ENCODE assay signal across 20 cellular contexts in the genomic region with DNA sequence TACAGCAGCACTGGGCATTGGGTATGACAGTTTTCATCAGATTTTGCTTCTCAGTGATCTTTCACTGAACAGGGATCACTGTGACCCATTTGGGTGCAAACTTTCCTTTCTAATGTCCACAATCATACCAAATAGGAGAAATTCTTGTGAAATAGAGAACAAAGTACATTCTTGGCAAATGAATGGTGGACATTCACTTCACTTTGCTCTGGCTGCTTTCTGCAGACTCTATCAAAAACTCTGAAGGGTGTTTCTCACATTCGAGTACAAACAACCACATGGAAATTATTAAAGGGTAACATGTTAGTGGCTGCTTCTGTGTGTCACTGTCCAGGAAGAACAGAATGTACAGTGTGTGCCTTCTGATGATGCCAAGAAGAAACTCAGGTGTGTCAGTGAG.
DNase-seq lines count a peak whose midpoint lies in the region; ATAC-seq and TF ChIP-seq lines count a peak whose summit lies in the region.
"Had no signal": no experiment of that assay in that cellular context is flagged by ENCODE, and none has a peak within 500 bp of the region (broad histone marks: within the 10 kb centered on the region; RNA-seq: fewer than 3 reads in every experiment).

No MANE protein-coding gene starts in this region.

- H3K4me3 ChIP-seq in right atrium auricular region = no peak overlapping the region
- no peak overlapping the region for H3K4me3 ChIP-seq in fibroblast of mammary gland (ENCODE audit: control insufficient read depth, low read depth, low read length)
- H3K4me3 ChIP-seq in osteoblast (ENCODE audit: insufficient read depth, low read length) = no peak overlapping the region
- H3K4me3 ChIP-seq: GM23338, SJCRH30 had no signal

- no peak overlapping the region for H3K27ac Mint-ChIP-seq in activated naive CD4-positive, alpha-beta T cell treated with anti-CD3 and anti-CD28 coated beads for 36 hours
- H3K27ac Mint-ChIP-seq: GM23338 had no signal

- H3K4me3 Mint-ChIP-seq in activated naive CD4-positive, alpha-beta T cell treated with anti-CD3 and anti-CD28 coated beads for 36 hours = no peak overlapping the region
- H3K4me3 Mint-ChIP-seq: GM23338, IgD-negative memory B cell had no signal

- H3K9me3 ChIP-seq in right atrium auricular region = no peaks in the 10 kb centered on the region
- no peaks in the 10 kb centered on the region for H3K9me3 ChIP-seq in osteoblast (ENCODE audit: low read depth, low read length)
- H3K9me3 ChIP-seq: SJCRH30 had no signal

- H3K36me3 ChIP-seq in right atrium auricular region = peaks cover 13% of the 10 kb centered on the region
- H3K36me3 ChIP-seq in osteoblast (ENCODE audit: insufficient read depth, low read length) = peaks cover 82% of the 10 kb centered on the region

- H3K27me3 Mint-ChIP-seq in activated naive CD4-positive, alpha-beta T cell treated with anti-CD3 and anti-CD28 coated beads for 36 hours (ENCODE audit: low read depth) = no peaks in the 10 kb centered on the region
- H3K27me3 Mint-ChIP-seq: IgD-negative memory B cell had no signal

- peaks cover 12% of the 10 kb centered on the region for H3K36me3 Mint-ChIP-seq in activated naive CD4-positive, alpha-beta T cell treated with anti-CD3 and anti-CD28 coated beads for 36 hours (ENCODE audit: low read depth)

- intact Hi-C loops in Right ventricle myocardium superior (cut with DNase I) = no loop called here
- intact Hi-C loops in activated naive CD4-positive, alpha-beta T cell treated with anti-CD3 and anti-CD28 coated beads for 36 hours (cut with micrococcal nuclease) = no loop called here

- peak; percentile 22 for ATAC-seq in Right ventricle myocardium superior (ENCODE audit: poor library complexity)
- ATAC-seq: GM23338 had no signal

- H3K4me2 ChIP-seq in osteoblast (ENCODE audit: insufficient read depth, low read length) = no peak overlapping the region

- no peak overlapping the region for H2AFZ ChIP-seq in osteoblast (ENCODE audit: low read length)
- H2AFZ ChIP-seq: GM23338 had no signal

- CTCF ChIA-PET in activated naive CD4-positive, alpha-beta T cell treated with anti-CD3 and anti-CD28 coated beads for 36 hours (lab: Charles Lee) = interaction anchor here (0.6 kb wide), 1 partner anchor 28 kb away, joined by 3 read pairs; no protein-coding TSS in a partner anchor

- H4K20me1 ChIP-seq in osteoblast (ENCODE audit: insufficient read depth, low read length) = peaks cover 15% of the 10 kb centered on the region

- H3K27ac ChIP-seq in right atrium auricular region = no peak overlapping the region
- peak overlapping the region; percentile 11 for H3K27ac ChIP-seq in osteoblast (ENCODE audit: low read depth, low read length)
- H3K27ac ChIP-seq: SJCRH30 had no signal

- H3K4me1 ChIP-seq in right atrium auricular region (peaks cover 0 to 14% of the 10 kb centered on the region in 2 donors), osteoblast (ENCODE audit: insufficient read depth, low read length) (peaks cover 42% of the 10 kb centered on the region)
- H3K4me1 ChIP-seq: SJCRH30 had no signal

- H3K27me3 ChIP-seq in right atrium auricular region (no peaks in the 10 kb centered on the region), osteoblast (ENCODE audit: insufficient read depth, low read length) (no peaks in the 10 kb centered on the region)
- H3K27me3 ChIP-seq: SJCRH30 had no signal

- H3K4me1 Mint-ChIP-seq in activated naive CD4-positive, alpha-beta T cell treated with anti-CD3 and anti-CD28 coated beads for 36 hours (ENCODE audit: low read depth) = peaks cover 8% of the 10 kb centered on the region
- H3K4me1 Mint-ChIP-seq: GM23338, IgD-negative memory B cell had no signal

- DNase-seq in Right ventricle myocardium superior (no peak), right atrium auricular region (ENCODE audit: low spot score) (no peak), fibroblast of mammary gland (ENCODE audit: low read depth) (peak; percentile 36), osteoblast (ENCODE audit: insufficient read length, low spot score, missing footprints) (no peak), HCEC 1CT (no peak), NCI-H187 (lab: John Stamatoyannopoulos, UW) (no peak), HuH-7 (ENCODE audit: low spot score) (no peak)
- DNase-seq in activated naive CD4-positive, alpha-beta T cell treated with anti-CD3 and anti-CD28 coated beads for 36 hours = no peak
- DNase-seq: C1 segment of cervical spinal cord, DMS 273 treated with DMSO at 0.1 percent for 48 hours, GF-D8, MV-4-11, NCI-H1417, NCI-H2029, NCI-H2171, NCI-H446 treated with DMSO at 0.1 percent for 48 hours, RPMI8226, SJCRH30 had no signal

- no peaks in the 10 kb centered on the region for H3K9me3 Mint-ChIP-seq in activated naive CD4-positive, alpha-beta T cell treated with anti-CD3 and anti-CD28 coated beads for 36 hours
- H3K9me3 Mint-ChIP-seq: GM23338, IgD-negative memory B cell had no signal

- H3K79me2 ChIP-seq in osteoblast (ENCODE audit: insufficient read depth, low read length) = peaks cover 91% of the 10 kb centered on the region

- TF ChIP-seq CTCF in right atrium auricular region (IDR thresholded peaks at IDR 0.05) (no peak), fibroblast of mammary gland (conservative IDR thresholded peaks at IDR 0.05; ENCODE audit: control insufficient read depth, insufficient read depth, low read depth, low read length) (no peak), osteoblast (IDR thresholded peaks at IDR 0.05; ENCODE audit: extremely low read depth, low read depth, low read length) (no peak)
